ENCODE assay signal across 8 cellular contexts in the genomic region with DNA sequence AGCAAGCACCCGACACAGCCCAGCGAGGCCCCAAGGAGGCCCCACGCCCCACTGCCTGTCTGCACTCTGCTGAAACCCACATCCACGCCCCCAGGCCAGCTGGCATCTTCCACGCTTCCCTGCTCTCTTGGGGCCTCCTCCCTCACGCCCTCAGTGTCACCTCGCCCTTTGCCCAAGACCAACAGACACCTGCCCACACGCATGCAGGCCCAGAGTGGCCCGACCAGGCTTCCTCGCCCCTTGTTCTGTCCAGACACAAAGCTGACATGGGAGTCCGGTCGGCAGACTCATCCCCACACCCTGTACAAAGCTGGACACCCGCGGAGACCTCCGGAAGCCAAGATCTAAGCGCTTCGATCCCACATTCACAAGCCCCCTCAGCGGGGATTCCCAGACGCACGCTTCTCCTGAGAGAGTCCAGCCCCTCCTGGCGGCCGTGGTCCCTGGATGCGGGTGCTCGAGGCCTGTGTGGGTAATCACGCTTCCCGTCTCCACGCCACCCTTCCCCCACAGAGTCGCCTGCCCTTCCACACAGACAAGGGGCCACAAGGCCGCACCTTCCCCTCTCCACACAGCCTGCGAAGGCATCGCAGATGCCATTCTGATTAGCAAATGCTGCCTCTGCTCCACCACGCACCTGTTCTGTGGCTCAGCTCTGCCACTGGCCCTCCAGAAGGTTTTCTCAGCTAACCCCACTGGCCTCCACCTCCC.
DNase-seq lines count a peak whose midpoint lies in the region; ATAC-seq and TF ChIP-seq lines count a peak whose summit lies in the region.

No MANE protein-coding gene starts in this region.

- CTCF ChIA-PET in activated CD8-positive, alpha-beta T cell treated with anti-CD3 and anti-CD28 coated beads for 36 hours (lab: Charles Lee), result no interaction called here

- no peaks in the 10 kb centered on the region for H4K20me1 ChIP-seq in DOHH2 (ENCODE audit: control insufficient read depth, insufficient read depth, low read depth, low read length)

- POLR2A ChIA-PET in activated CD8-positive, alpha-beta T cell treated with anti-CD3 and anti-CD28 coated beads for 36 hours (lab: Charles Lee), result no interaction called here

- H3K9me2 ChIP-seq in DOHH2 (replicated peaks; ENCODE audit: control insufficient read depth, low read length), result no peaks in the 10 kb centered on the region

- no peaks in the 10 kb centered on the region for H3K9me3 ChIP-seq in DOHH2 (ENCODE audit: control insufficient read depth, insufficient read depth, low read length)

- TF ChIP-seq CTCF in DOHH2 (IDR thresholded peaks at IDR 0.05; ENCODE audit: low read depth, low read length, poor library complexity, severe bottlenecking) (no peak), kidney epithelial cell (IDR thresholded peaks at IDR 0.05; ENCODE audit: insufficient read depth, low read length, poor library complexity, severe bottlenecking) (peak; percentile 25)
- no peak for TF ChIP-seq CTCF in activated CD8-positive, alpha-beta T cell treated with anti-CD3 and anti-CD28 coated beads for 36 hours (IDR thresholded peaks at IDR 0.05)

- peak; percentile 46 for ATAC-seq in GM21360 (IDR thresholded peaks at IDR 0.05; ENCODE audit: unreplicated experiment)
- ATAC-seq in HG03469 (IDR thresholded peaks at IDR 0.05; ENCODE audit: unreplicated experiment), result peak; percentile 54
- no peak for ATAC-seq in activated CD8-positive, alpha-beta T cell treated with anti-CD3 and anti-CD28 coated beads for 36 hours
- ATAC-seq in HG02840 (IDR thresholded peaks at IDR 0.05; ENCODE audit: low FRiP score, unreplicated experiment), result no peak

- H3K36me3 ChIP-seq in DOHH2 (ENCODE audit: control insufficient read depth, low read length) (no peaks in the 10 kb centered on the region), kidney epithelial cell (ENCODE audit: control insufficient read depth, insufficient read depth, low read length) (no peaks in the 10 kb centered on the region)

- no peaks in the 10 kb centered on the region for H3K27me3 Mint-ChIP-seq in activated CD8-positive, alpha-beta T cell treated with anti-CD3 and anti-CD28 coated beads for 36 hours

- intact Hi-C loops in activated CD8-positive, alpha-beta T cell treated with anti-CD3 and anti-CD28 coated beads for 36 hours (cut with micrococcal nuclease), result no loop called here

- peaks cover 9% of the 10 kb centered on the region for H3K4me1 Mint-ChIP-seq in activated CD8-positive, alpha-beta T cell treated with anti-CD3 and anti-CD28 coated beads for 36 hours (ENCODE audit: low read depth)

- H3K27me3 ChIP-seq in DOHH2 (ENCODE audit: control insufficient read depth, low read length), result no peaks in the 10 kb centered on the region
- H3K27me3 ChIP-seq in kidney epithelial cell (ENCODE audit: control insufficient read depth, insufficient read depth, low read length), result no peaks in the 10 kb centered on the region

- no peaks in the 10 kb centered on the region for H3K79me2 ChIP-seq in DOHH2 (ENCODE audit: control insufficient read depth, low read length)

- H3K27ac Mint-ChIP-seq in activated CD8-positive, alpha-beta T cell treated with anti-CD3 and anti-CD28 coated beads for 36 hours, result no peak overlapping the region

- DNase-seq in kidney epithelial cell (ENCODE audit: low read depth) (no peak), A172 (ENCODE audit: low spot score) (no peak), NCI-H2107 (lab: John Stamatoyannopoulos, UW) (no peak)
- no peak for DNase-seq in activated CD8-positive, alpha-beta T cell treated with anti-CD3 and anti-CD28 coated beads for 36 hours

- H3K4me2 ChIP-seq in DOHH2 (ENCODE audit: low read length), result peak overlapping the region; percentile 40

- peaks cover 21% of the 10 kb centered on the region for H3K4me1 ChIP-seq in DOHH2 (ENCODE audit: control insufficient read depth, low read length)

- no peaks in the 10 kb centered on the region; the same call in 1 of the 2 replicates for H3F3A ChIP-seq in DOHH2 (ENCODE audit: control insufficient read depth, insufficient read depth)

- H3K9me3 Mint-ChIP-seq in activated CD8-positive, alpha-beta T cell treated with anti-CD3 and anti-CD28 coated beads for 36 hours, result no peaks in the 10 kb centered on the region

- H3K27ac ChIP-seq in DOHH2 (ENCODE audit: low read depth, low read length), result no peak overlapping the region

- no peak overlapping the region for H3K4me3 Mint-ChIP-seq in activated CD8-positive, alpha-beta T cell treated with anti-CD3 and anti-CD28 coated beads for 36 hours

- H3K36me3 Mint-ChIP-seq in activated CD8-positive, alpha-beta T cell treated with anti-CD3 and anti-CD28 coated beads for 36 hours (ENCODE audit: low read depth), result no peaks in the 10 kb centered on the region

- H3K4me3 ChIP-seq in DOHH2 (ENCODE audit: low read length), result peak overlapping the region; percentile 13
- H3K4me3 ChIP-seq in kidney epithelial cell (ENCODE audit: low read depth, low read length), result no peak overlapping the region

Comparison
In these comparisons a context has a peak if more than half of its experiments do, and no peak if none do; other contexts are left out.
1. ATAC-seq: peak in GM21360 (single experiment) and HG03469 (single experiment); none in activated CD8-positive, alpha-beta T cell treated with anti-CD3 and anti-CD28 coated beads for 36 hours (single experiment) and HG02840 (single experiment).